20 cellular contexts compared by ENCODE assay signal in the genomic region with DNA sequence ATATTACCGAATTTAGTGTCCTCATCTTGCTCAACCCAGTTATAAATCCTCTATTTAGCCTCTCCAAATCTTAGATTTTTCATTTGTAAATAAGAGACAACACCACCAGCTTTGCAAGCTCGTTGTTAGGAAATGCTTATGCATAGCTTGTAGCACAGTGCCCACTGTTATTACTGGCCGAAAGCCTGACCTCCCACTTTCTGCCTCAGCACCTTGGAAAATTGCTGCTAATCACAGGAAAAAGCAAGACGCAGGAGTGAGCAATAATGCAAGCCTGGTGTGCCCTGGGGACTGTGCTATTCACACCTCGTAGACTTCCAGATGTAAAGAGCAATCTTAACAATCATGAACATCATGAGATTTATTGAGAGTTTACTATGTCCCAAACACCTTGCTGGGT.
"Had no signal": no experiment of that assay in that cellular context is flagged by ENCODE, and none has a peak within 500 bp of the region (broad histone marks: within the 10 kb centered on the region; RNA-seq: fewer than 3 reads in every experiment).

No MANE protein-coding gene starts in this region.

- DNase-seq: KBM-7, MV-4-11, NCI-H1048, NCI-H1105, NCI-H1417, NCI-H1436 treated with DMSO at 0.1 percent for 48 hours, NCI-H1694, NCI-H187 treated with DMSO at 0.1 percent for 48 hours, NCI-H2029 treated with DMSO at 0.1 percent for 48 hours, NCI-H2171 treated with DMSO at 0.1 percent for 48 hours, NCI-H524, NCI-H526 treated with DMSO at 0.1 percent for 48 hours, NCI-H748 treated with DMSO at 0.1 percent for 48 hours, Right ventricle myocardium superior, RPMI8226, SIG-M5, SK-N-SH, SW 1271 had no signal

- FAIRE-seq: RCC 7860 had no signal

- H3K27ac ChIP-seq: HL-60 had no signal

- H3K9me3 ChIP-seq: SK-N-SH had no signal

- H3K9ac ChIP-seq: SK-N-SH had no signal

- H3K4me2 ChIP-seq: SK-N-SH had no signal
